In the genomic region with DNA sequence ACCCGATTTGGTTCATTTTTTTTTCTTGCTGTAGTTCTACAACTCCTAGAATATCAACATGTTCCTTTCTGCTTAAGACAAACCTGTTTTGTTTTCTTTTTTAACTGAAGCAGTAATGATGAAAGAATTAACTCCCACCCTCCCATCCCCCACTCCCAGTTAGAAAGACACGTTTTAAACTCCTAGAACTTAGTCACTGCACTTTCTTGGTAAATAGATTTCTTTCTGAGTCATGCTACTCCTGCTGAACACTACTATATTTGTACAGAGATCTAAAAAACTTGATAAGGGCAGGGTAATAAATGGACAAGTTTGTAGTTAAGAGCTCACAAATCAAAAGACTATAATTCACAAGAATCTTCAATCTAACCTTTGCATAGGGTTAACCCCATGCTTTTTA, we compare ENCODE assay signal across 1 cellular context.
A peak's percentile ranks its signal among the peaks of the same experiment; 100 is the strongest.
TF ChIP-seq lines count a peak whose summit lies in the region.

No MANE protein-coding gene starts in this region.

TF ChIP-seq in HEK293, 187 proteins besides CTCF, POLR2A, EP300 and RAD21 (continued from another document):
- TF ChIP-seq HIC1 (tag by site-specific recombination; IDR thresholded peaks at IDR 0.05) (0 out of 2 replicates have a peak, but pooled peaks have one; percentile 13), YY2 (tag by site-specific recombination; IDR thresholded peaks at IDR 0.05) (no peak), PRDM6 (tag by site-specific recombination; IDR thresholded peaks at IDR 0.05) (peak; percentile 71), PRDM10 (tag by site-specific recombination; IDR thresholded peaks at IDR 0.05) (peak; percentile 35; the same call in 1 of the 2 replicates)
